In genomic region chr1:65149391-65149729, GRCh38 we compare ENCODE assay signal across 8 cellular contexts. TPM values are rescaled to one million over a fixed set of nuclear protein-coding genes. Genes with fewer than 3 reads are reported as not detected.
DNase-seq lines count a peak whose midpoint lies in the region; ATAC-seq, FAIRE-seq and TF ChIP-seq lines count a peak whose summit lies in the region.

No MANE protein-coding gene starts in this region.

- H3K4me2 ChIP-seq in OCI-LY7 (ENCODE audit: low read length) = no peak overlapping the region; the same call in 1 of the 2 replicates

- ATAC-seq in activated CD8-positive, alpha-beta memory T cell treated with anti-CD3 and anti-CD28 coated beads, Interleukin-2, amount 10 ng/mL, durations not matched to agents 7 days and 5 days = no peak
- ATAC-seq in activated CD8-positive, alpha-beta T cell treated with anti-CD3 and anti-CD28 coated beads, Interleukin-2, amount 10 ng/mL, durations not matched to agents 7 days and 5 days = no peak
- no peak for ATAC-seq in HG03432 (IDR thresholded peaks at IDR 0.05; ENCODE audit: unreplicated experiment)

- TF ChIP-seq CTCF in kidney (IDR thresholded peaks at IDR 0.05; ENCODE audit: borderline replicate concordance, extremely low read depth, insufficient read depth) (no peak), thyroid gland (IDR thresholded peaks at IDR 0.05) (no peak), OCI-LY7 (conservative IDR thresholded peaks at IDR 0.05; ENCODE audit: low read length) (no peak)

- peak overlapping the region; percentile 49 to 89 for H3K9ac ChIP-seq in kidney (ENCODE audit: low read length in 2 of 2)

- WGBS in thyroid gland, 2 donors = 25 to 40% methylated on average over 9 of the region's 9 CpGs

- peaks cover 22% of the 10 kb centered on the region for H3K27me3 Mint-ChIP-seq in activated CD8-positive, alpha-beta memory T cell treated with anti-CD3 and anti-CD28 coated beads, Interleukin-2, amount 10 ng/mL, durations not matched to agents 7 days and 5 days
- peaks cover 13% of the 10 kb centered on the region for H3K27me3 Mint-ChIP-seq in activated CD8-positive, alpha-beta T cell treated with anti-CD3 and anti-CD28 coated beads, Interleukin-2, amount 10 ng/mL, durations not matched to agents 7 days and 5 days (ENCODE audit: low read depth)

- CTCF ChIA-PET in activated CD8-positive, alpha-beta memory T cell treated with anti-CD3 and anti-CD28 coated beads, Interleukin-2, amount 10 ng/mL, durations not matched to agents 7 days and 5 days (lab: Charles Lee) = interaction anchor here (0.7 to 1.8 kb wide), 2 partner anchors 67 to 85 kb away, joined by 3 to 5 read pairs; no protein-coding TSS in a partner anchor
- CTCF ChIA-PET in activated CD8-positive, alpha-beta T cell treated with anti-CD3 and anti-CD28 coated beads, Interleukin-2, amount 10 ng/mL, durations not matched to agents 7 days and 5 days (lab: Charles Lee) = interaction anchor here (1.0 to 1.5 kb wide), 2 partner anchors 59 to 87 kb away, joined by 3 read pairs; no protein-coding TSS in a partner anchor
- CTCF ChIA-PET in OCI-LY7 (lab: Charles Lee; ENCODE audit: unreplicated experiment) = no interaction called here

- BruUV-seq in OCI-LY7 (replicated peaks; lab: Mats Ljungman, UMichigan) = no TSS peak

- H3K4me3 ChIP-seq in kidney (ENCODE audit: low read length in 2 of 2) (peak overlapping the region; percentile 72 to 84), thyroid gland (replicated peaks in 1 of 3) (peak overlapping the region; percentile 64 to 76 (median 68)), OCI-LY7 (ENCODE audit: low read depth, low read length, poor library complexity, severe bottlenecking) (no peak overlapping the region)

- DNase-seq in activated CD8-positive, alpha-beta memory T cell treated with anti-CD3 and anti-CD28 coated beads, Interleukin-2, amount 10 ng/mL, durations not matched to agents 7 days and 5 days = no peak
- DNase-seq in activated CD8-positive, alpha-beta memory T cell treated with anti-CD3 and anti-CD28 coated beads, Interleukin-2, amount 50 U/mL, for 48 hours = no peak
- no peak for DNase-seq in activated CD8-positive, alpha-beta T cell treated with anti-CD3 and anti-CD28 coated beads, Interleukin-2, amount 10 ng/mL, durations not matched to agents 7 days and 5 days
- DNase-seq in kidney = no peak
- DNase-seq in thyroid gland = no peak
- no peak for DNase-seq in NCI-H1694 (lab: John Stamatoyannopoulos, UW)
- DNase-seq in OCI-LY7 (ENCODE audit: low spot score) = no peak

- no peaks in the 10 kb centered on the region for H3K79me2 ChIP-seq in OCI-LY7 (ENCODE audit: insufficient read depth, low read depth, low read length)

- H3K36me3 Mint-ChIP-seq in activated CD8-positive, alpha-beta memory T cell treated with anti-CD3 and anti-CD28 coated beads, Interleukin-2, amount 10 ng/mL, durations not matched to agents 7 days and 5 days = peaks cover 33% of the 10 kb centered on the region
- H3K36me3 Mint-ChIP-seq in activated CD8-positive, alpha-beta T cell treated with anti-CD3 and anti-CD28 coated beads, Interleukin-2, amount 10 ng/mL, durations not matched to agents 7 days and 5 days (ENCODE audit: low read depth) = peaks cover 31% of the 10 kb centered on the region

- H3K4me1 ChIP-seq in kidney (ENCODE audit: control insufficient read depth in 1 of 2, insufficient read depth in 1 of 2, low read depth in 1 of 2, low read length in 2 of 2) = peaks cover 0 to 2% of the 10 kb centered on the region in 2 donors
- H3K4me1 ChIP-seq in thyroid gland = peaks cover 0 to 5% of the 10 kb centered on the region in 2 donors
- no peaks in the 10 kb centered on the region for H3K4me1 ChIP-seq in OCI-LY7 (ENCODE audit: insufficient read depth, low read length, poor library complexity, severe bottlenecking)

- H4K20me1 ChIP-seq in OCI-LY7 (ENCODE audit: insufficient read depth, low read length) = no peaks in the 10 kb centered on the region

- H3K36me3 ChIP-seq in kidney (ENCODE audit: control insufficient read depth in 1 of 2, insufficient read depth in 2 of 2, low read length in 2 of 2) (no peaks in the 10 kb centered on the region), thyroid gland (no peaks in the 10 kb centered on the region), OCI-LY7 (ENCODE audit: insufficient read depth, low read length) (no peaks in the 10 kb centered on the region)

- FAIRE-seq in kidney (lab: Jason Lieb, UNC) = no peak

- POLR2A ChIA-PET in activated CD8-positive, alpha-beta T cell treated with anti-CD3 and anti-CD28 coated beads, Interleukin-2, amount 10 ng/mL, durations not matched to agents 7 days and 5 days (lab: Charles Lee) = no interaction called here
- POLR2A ChIA-PET in OCI-LY7 (lab: Charles Lee) = interaction anchor here (0.7 kb wide), 1 partner anchor 615 kb away, joined by 3 read pairs; no protein-coding TSS in a partner anchor

- peaks cover 39% of the 10 kb centered on the region for H3K4me1 Mint-ChIP-seq in activated CD8-positive, alpha-beta memory T cell treated with anti-CD3 and anti-CD28 coated beads, Interleukin-2, amount 10 ng/mL, durations not matched to agents 7 days and 5 days
- H3K4me1 Mint-ChIP-seq in activated CD8-positive, alpha-beta T cell treated with anti-CD3 and anti-CD28 coated beads, Interleukin-2, amount 10 ng/mL, durations not matched to agents 7 days and 5 days (ENCODE audit: low read depth) = peaks cover 35% of the 10 kb centered on the region

- no peaks in the 10 kb centered on the region for H3K9me3 ChIP-seq in kidney (ENCODE audit: control insufficient read depth in 1 of 2, low read length in 2 of 2)
- H3K9me3 ChIP-seq in thyroid gland = no peaks in the 10 kb centered on the region
- H3K9me3 ChIP-seq in OCI-LY7 (ENCODE audit: low read length) = no peaks in the 10 kb centered on the region

- peak overlapping the region; percentile 70 for H3K27ac Mint-ChIP-seq in activated CD8-positive, alpha-beta memory T cell treated with anti-CD3 and anti-CD28 coated beads, Interleukin-2, amount 10 ng/mL, durations not matched to agents 7 days and 5 days
- peak overlapping the region; percentile 44 for H3K27ac Mint-ChIP-seq in activated CD8-positive, alpha-beta T cell treated with anti-CD3 and anti-CD28 coated beads, Interleukin-2, amount 10 ng/mL, durations not matched to agents 7 days and 5 days

- H3K4me3 Mint-ChIP-seq in activated CD8-positive, alpha-beta memory T cell treated with anti-CD3 and anti-CD28 coated beads, Interleukin-2, amount 10 ng/mL, durations not matched to agents 7 days and 5 days = peak overlapping the region; percentile 92
- H3K4me3 Mint-ChIP-seq in activated CD8-positive, alpha-beta T cell treated with anti-CD3 and anti-CD28 coated beads, Interleukin-2, amount 10 ng/mL, durations not matched to agents 7 days and 5 days = peak overlapping the region; percentile 79

- H3K9me2 ChIP-seq in OCI-LY7 (ENCODE audit: insufficient read depth, low read length) = no peaks in the 10 kb centered on the region

- no peak for TF ChIP-seq POLR2A in thyroid gland (IDR thresholded peaks at IDR 0.05)

- H2AFZ ChIP-seq in OCI-LY7 (ENCODE audit: low read length) = no peak overlapping the region

- H3K9me3 Mint-ChIP-seq in activated CD8-positive, alpha-beta memory T cell treated with anti-CD3 and anti-CD28 coated beads, Interleukin-2, amount 10 ng/mL, durations not matched to agents 7 days and 5 days (ENCODE audit: low read depth) = no peaks in the 10 kb centered on the region
- H3K9me3 Mint-ChIP-seq in activated CD8-positive, alpha-beta T cell treated with anti-CD3 and anti-CD28 coated beads, Interleukin-2, amount 10 ng/mL, durations not matched to agents 7 days and 5 days (ENCODE audit: insufficient read depth) = no peaks in the 10 kb centered on the region

- intact Hi-C loops in kidney (cut with DNase I) = no loop called here
- intact Hi-C loops in thyroid gland (cut with DNase I) = no loop called here
- intact Hi-C loops in OCI-LY7 (cut with micrococcal nuclease; ENCODE audit: unreplicated experiment) = no loop called here

- H3K27ac ChIP-seq in kidney (ENCODE audit: low read depth in 2 of 2, low read length in 2 of 2) (peak overlapping the region; percentile 78 to 81), thyroid gland (peak overlapping the region in 1 of 3 donors; percentile 19), OCI-LY7 (ENCODE audit: low read depth, low read length, poor library complexity, severe bottlenecking) (no peak overlapping the region)

- H3K27me3 ChIP-seq in thyroid gland = no peaks in the 10 kb centered on the region

RNA-seq across cellular contexts. Expression of gene AK4, which starts 1.4 kb away (rescaled TPM):
- 10 to 100 TPM; 51.5 to 60.5 TPM for total RNA-seq in activated CD8-positive, alpha-beta memory T cell treated with anti-CD3 and anti-CD28 coated beads, Interleukin-2, amount 10 ng/mL, durations not matched to agents 7 days and 5 days
- 100 to 1,000 TPM; 108 to 112 TPM for total RNA-seq in activated CD8-positive, alpha-beta T cell treated with anti-CD3 and anti-CD28 coated beads, Interleukin-2, amount 10 ng/mL, durations not matched to agents 7 days and 5 days
- total RNA-seq in kidney (47.6 TPM), thyroid gland (10 to 100 TPM in 2 of 4 donors, 1 to 10 TPM in 2; 7.8 to 13.9 (median 9.8) TPM), OCI-LY7 (2022) (0.70 and 1.4 TPM in 2 replicates)
- polyA plus RNA-seq in kidney (ENCODE audit: insufficient read depth, low read depth, low replicate concordance) = 131 TPM
- total RNA-seq in OCI-LY7 (2014; rRNA removed; shearing (Covaris generic)) = 0.16 and 0.18 TPM in 2 replicates
